ENCODE assay signal across 1 cellular context in the genomic region with DNA sequence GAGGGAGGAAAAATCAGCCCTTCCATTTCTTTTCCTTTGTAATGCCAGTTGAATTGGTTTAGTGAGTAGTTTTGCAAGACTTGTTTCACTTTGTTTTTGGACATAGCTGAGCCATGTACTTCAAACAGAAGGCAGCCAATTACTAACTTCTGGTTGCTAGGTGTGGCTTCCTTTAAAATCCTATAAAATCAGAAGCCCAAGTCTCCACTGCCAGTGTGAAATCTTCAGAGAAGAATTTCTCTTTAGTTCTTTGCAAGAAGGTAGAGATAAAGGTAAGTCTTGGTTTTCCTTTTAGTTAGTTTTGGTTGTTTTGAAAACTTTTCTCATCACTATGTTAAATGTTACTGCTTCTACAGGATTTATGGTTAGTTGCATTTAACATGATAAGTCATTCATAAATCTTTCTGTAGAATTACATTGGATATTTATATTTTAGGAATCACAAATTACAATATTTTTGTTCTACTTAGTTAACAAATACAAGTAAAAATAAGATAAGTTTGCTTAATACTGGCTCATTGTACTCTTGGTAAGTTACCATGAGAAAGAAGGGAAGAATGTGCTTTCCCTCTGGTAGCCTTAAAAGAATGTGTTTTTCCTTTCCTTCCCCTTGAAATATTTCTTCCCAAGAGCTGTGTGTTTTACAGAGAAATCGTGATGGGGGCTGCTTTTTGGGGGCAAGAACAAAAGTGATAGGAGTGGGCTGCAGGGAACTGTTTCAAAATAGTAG.
TF ChIP-seq lines count a peak whose summit lies in the region.

A gene with protein sequence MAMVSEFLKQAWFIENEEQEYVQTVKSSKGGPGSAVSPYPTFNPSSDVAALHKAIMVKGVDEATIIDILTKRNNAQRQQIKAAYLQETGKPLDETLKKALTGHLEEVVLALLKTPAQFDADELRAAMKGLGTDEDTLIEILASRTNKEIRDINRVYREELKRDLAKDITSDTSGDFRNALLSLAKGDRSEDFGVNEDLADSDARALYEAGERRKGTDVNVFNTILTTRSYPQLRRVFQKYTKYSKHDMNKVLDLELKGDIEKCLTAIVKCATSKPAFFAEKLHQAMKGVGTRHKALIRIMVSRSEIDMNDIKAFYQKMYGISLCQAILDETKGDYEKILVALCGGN (plus strand): TSS at position 213 of the 730 bp plus-strand sequence. CDS start 6,671 bp downstream, outside the sequence.

TF ChIP-seq in K562, 482 proteins besides CTCF, POLR2A, EP300 and RAD21 (continued from another document):
- TF ChIP-seq SMAD1 (IDR thresholded peaks at IDR 0.05; ENCODE audit: low read depth, low read length, partially characterized antibody) (peak; percentile 49), ZC3H11A (IDR thresholded peaks at IDR 0.05; ENCODE audit: low read depth, low read length) (no peak), GTF2E2 (tag; IDR thresholded peaks at IDR 0.05) (peak; percentile 84; the same call in 1 of the 2 replicates), RBM17 (IDR thresholded peaks at IDR 0.05; ENCODE audit: borderline replicate concordance, low read depth, low read length) (no peak), GTF2F1 (IDR thresholded peaks at IDR 0.05; ENCODE audit: low read depth, low read length) (peak; percentile 72; the same call in 1 of the 2 replicates), THRAP3 (IDR thresholded peaks at IDR 0.05; ENCODE audit: borderline replicate concordance) (no peak), KLF1 (tag; IDR thresholded peaks at IDR 0.05) (peak; percentile 75), POLR2G (IDR thresholded peaks at IDR 0.05; ENCODE audit: low read depth, low read length) (peak; percentile 60), TAF7 (tag; IDR thresholded peaks at IDR 0.05) (0 out of 2 replicates have a peak, but pooled peaks have one; percentile 25), CEBPG (CRISPR knock-in tag; IDR thresholded peaks at IDR 0.05) (no peak), CEBPG (tag; conservative IDR thresholded peaks at IDR 0.05 in 1 of 2, IDR thresholded peaks at IDR 0.05 in 1 of 2) (peak in 1 of 2 experiments; percentile 66; a peak in 3 of 4 replicates), ZNF717 (CRISPR knock-in tag; IDR thresholded peaks at IDR 0.05) (0 out of 2 replicates have a peak, but pooled peaks have one; percentile 39), PHTF2 (CRISPR knock-in tag; IDR thresholded peaks at IDR 0.05) (no peak), FOXK2 (conservative IDR thresholded peaks at IDR 0.05 in 1 of 2, IDR thresholded peaks at IDR 0.05 in 1 of 2; ENCODE audit: low read depth in 2 of 2) (0 out of 4 replicates have a peak, but pooled peaks of 1 of the 2 experiments have one; percentile 31), SUPT5H (IDR thresholded peaks at IDR 0.05) (peak; percentile 77), HCFC1 (IDR thresholded peaks at IDR 0.05; ENCODE audit: low read depth, low read length) (no peak)
- TF ChIP-seq, protein P1, sequence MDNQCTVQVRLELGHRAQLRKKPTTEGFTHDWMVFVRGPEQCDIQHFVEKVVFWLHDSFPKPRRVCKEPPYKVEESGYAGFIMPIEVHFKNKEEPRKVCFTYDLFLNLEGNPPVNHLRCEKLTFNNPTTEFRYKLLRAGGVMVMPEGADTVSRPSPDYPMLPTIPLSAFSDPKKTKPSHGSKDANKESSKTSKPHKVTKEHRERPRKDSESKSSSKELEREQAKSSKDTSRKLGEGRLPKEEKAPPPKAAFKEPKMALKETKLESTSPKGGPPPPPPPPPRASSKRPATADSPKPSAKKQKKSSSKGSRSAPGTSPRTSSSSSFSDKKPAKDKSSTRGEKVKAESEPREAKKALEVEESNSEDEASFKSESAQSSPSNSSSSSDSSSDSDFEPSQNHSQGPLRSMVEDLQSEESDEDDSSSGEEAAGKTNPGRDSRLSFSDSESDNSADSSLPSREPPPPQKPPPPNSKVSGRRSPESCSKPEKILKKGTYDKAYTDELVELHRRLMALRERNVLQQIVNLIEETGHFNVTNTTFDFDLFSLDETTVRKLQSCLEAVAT (IDR thresholded peaks at IDR 0.05), result peak; percentile 83 to 84; a peak in 3 of 4 replicates
- TF ChIP-seq, protein P2, sequence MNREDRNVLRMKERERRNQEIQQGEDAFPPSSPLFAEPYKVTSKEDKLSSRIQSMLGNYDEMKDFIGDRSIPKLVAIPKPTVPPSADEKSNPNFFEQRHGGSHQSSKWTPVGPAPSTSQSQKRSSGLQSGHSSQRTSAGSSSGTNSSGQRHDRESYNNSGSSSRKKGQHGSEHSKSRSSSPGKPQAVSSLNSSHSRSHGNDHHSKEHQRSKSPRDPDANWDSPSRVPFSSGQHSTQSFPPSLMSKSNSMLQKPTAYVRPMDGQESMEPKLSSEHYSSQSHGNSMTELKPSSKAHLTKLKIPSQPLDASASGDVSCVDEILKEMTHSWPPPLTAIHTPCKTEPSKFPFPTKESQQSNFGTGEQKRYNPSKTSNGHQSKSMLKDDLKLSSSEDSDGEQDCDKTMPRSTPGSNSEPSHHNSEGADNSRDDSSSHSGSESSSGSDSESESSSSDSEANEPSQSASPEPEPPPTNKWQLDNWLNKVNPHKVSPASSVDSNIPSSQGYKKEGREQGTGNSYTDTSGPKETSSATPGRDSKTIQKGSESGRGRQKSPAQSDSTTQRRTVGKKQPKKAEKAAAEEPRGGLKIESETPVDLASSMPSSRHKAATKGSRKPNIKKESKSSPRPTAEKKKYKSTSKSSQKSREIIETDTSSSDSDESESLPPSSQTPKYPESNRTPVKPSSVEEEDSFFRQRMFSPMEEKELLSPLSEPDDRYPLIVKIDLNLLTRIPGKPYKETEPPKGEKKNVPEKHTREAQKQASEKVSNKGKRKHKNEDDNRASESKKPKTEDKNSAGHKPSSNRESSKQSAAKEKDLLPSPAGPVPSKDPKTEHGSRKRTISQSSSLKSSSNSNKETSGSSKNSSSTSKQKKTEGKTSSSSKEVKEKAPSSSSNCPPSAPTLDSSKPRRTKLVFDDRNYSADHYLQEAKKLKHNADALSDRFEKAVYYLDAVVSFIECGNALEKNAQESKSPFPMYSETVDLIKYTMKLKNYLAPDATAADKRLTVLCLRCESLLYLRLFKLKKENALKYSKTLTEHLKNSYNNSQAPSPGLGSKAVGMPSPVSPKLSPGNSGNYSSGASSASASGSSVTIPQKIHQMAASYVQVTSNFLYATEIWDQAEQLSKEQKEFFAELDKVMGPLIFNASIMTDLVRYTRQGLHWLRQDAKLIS (CRISPR knock-in tag; IDR thresholded peaks at IDR 0.05), result peak; percentile 68
- TF ChIP-seq, protein P3, sequence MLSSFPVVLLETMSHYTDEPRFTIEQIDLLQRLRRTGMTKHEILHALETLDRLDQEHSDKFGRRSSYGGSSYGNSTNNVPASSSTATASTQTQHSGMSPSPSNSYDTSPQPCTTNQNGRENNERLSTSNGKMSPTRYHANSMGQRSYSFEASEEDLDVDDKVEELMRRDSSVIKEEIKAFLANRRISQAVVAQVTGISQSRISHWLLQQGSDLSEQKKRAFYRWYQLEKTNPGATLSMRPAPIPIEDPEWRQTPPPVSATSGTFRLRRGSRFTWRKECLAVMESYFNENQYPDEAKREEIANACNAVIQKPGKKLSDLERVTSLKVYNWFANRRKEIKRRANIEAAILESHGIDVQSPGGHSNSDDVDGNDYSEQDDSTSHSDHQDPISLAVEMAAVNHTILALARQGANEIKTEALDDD (IDR thresholded peaks at IDR 0.05), result peak; percentile 85
- TF ChIP-seq, protein P4, sequence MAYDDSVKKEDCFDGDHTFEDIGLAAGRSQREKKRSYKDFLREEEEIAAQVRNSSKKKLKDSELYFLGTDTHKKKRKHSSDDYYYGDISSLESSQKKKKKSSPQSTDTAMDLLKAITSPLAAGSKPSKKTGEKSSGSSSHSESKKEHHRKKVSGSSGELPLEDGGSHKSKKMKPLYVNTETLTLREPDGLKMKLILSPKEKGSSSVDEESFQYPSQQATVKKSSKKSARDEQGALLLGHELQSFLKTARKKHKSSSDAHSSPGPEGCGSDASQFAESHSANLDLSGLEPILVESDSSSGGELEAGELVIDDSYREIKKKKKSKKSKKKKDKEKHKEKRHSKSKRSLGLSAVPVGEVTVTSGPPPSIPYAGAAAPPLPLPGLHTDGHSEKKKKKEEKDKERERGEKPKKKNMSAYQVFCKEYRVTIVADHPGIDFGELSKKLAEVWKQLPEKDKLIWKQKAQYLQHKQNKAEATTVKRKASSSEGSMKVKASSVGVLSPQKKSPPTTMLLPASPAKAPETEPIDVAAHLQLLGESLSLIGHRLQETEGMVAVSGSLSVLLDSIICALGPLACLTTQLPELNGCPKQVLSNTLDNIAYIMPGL (CRISPR knock-in tag; IDR thresholded peaks at IDR 0.05), result no peak
- TF ChIP-seq, protein P5, sequence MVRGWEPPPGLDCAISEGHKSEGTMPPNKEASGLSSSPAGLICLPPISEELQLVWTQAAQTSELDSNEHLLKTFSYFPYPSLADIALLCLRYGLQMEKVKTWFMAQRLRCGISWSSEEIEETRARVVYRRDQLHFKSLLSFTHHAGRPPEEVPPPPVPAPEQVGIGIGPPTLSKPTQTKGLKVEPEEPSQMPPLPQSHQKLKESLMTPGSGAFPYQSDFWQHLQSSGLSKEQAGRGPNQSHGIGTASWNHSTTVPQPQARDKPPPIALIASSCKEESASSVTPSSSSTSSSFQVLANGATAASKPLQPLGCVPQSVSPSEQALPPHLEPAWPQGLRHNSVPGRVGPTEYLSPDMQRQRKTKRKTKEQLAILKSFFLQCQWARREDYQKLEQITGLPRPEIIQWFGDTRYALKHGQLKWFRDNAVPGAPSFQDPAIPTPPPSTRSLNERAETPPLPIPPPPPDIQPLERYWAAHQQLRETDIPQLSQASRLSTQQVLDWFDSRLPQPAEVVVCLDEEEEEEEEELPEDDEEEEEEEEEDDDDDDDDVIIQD (CRISPR knock-in tag; IDR thresholded peaks at IDR 0.05), result no peak
- TF ChIP-seq, protein P6, sequence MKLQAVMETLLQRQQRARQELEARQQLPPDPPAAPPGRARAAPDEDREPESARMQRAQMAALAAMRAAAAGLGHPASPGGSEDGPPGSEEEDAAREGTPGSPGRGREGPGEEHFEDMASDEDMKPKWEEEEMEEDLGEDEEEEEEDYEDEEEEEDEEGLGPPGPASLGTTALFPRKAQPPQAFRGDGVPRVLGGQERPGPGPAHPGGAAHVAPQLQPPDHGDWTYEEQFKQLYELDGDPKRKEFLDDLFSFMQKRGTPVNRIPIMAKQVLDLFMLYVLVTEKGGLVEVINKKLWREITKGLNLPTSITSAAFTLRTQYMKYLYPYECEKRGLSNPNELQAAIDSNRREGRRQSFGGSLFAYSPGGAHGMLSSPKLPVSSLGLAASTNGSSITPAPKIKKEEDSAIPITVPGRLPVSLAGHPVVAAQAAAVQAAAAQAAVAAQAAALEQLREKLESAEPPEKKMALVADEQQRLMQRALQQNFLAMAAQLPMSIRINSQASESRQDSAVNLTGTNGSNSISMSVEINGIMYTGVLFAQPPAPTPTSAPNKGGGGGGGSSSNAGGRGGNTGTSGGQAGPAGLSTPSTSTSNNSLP (IDR thresholded peaks at IDR 0.05; ENCODE audit: borderline replicate concordance, low read depth, low read length), result 0 out of 2 replicates have a peak, but pooled peaks have one; percentile 15
- TF ChIP-seq, protein P7, sequence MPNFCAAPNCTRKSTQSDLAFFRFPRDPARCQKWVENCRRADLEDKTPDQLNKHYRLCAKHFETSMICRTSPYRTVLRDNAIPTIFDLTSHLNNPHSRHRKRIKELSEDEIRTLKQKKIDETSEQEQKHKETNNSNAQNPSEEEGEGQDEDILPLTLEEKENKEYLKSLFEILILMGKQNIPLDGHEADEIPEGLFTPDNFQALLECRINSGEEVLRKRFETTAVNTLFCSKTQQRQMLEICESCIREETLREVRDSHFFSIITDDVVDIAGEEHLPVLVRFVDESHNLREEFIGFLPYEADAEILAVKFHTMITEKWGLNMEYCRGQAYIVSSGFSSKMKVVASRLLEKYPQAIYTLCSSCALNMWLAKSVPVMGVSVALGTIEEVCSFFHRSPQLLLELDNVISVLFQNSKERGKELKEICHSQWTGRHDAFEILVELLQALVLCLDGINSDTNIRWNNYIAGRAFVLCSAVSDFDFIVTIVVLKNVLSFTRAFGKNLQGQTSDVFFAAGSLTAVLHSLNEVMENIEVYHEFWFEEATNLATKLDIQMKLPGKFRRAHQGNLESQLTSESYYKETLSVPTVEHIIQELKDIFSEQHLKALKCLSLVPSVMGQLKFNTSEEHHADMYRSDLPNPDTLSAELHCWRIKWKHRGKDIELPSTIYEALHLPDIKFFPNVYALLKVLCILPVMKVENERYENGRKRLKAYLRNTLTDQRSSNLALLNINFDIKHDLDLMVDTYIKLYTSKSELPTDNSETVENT (CRISPR knock-in tag; IDR thresholded peaks at IDR 0.05), result no peak
